8 cellular contexts compared by ENCODE assay signal in the genomic region with DNA sequence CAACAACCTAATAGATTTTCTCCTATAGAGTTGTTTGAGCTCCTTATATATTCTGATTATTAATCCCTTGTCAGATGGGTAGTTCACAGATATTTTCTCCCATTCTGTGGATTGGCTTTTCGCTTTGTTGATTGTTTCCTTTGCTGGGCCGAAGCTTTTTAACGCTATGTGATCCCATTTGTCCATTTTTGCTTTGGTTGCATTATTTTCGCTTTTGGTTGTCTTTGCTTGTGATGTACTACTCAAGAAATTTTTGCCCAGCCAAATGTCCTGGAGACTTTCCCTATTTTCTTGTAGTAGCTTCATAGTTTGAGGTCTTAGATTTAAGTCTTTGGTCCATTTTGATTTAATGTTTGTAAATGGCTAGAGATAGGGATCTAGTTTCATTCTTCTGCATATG.
"Had no signal": no experiment of that assay in that cellular context is flagged by ENCODE, and none has a peak within 500 bp of the region (broad histone marks: within the 10 kb centered on the region; RNA-seq: fewer than 3 reads in every experiment).

No MANE protein-coding gene starts in this region.

- DNase-seq: GM23248, GOT3, H7, HFFc6, KG1 had no signal

- H2AFZ ChIP-seq: GM23248 had no signal

- H3K4me3 ChIP-seq: GM23248, HAP-1 had no signal

- ATAC-seq: HCT116 had no signal

- H3K9me3 ChIP-seq: HAP-1 had no signal

- H3K9ac ChIP-seq: GM23248 had no signal

- H3K27ac ChIP-seq: GM23248, HL-60 had no signal

- H3K36me3 ChIP-seq: HAP-1 had no signal
